Comparison of ENCODE assay signal across 32 cellular contexts in the genomic region with DNA sequence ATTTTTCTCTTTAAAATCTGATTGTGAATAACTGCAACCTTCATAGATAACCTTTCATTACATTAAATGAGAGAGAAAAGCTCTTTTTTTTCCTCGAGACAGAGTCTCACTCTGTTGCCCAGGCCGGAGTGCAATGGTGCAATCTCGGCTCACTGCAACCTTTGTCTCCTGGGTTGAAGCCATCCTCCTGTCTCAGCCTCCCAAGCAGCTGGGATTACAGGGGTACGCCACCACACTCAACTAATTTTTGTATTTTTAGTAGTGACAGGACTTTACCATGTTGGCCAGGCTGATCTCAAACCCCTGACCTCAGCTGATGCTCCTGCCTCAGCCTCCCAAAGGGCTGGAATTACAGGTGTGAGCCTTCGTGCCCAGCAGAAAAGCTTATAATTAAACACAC.
"Had no signal": no experiment of that assay in that cellular context is flagged by ENCODE, and none has a peak within 500 bp of the region (broad histone marks: within the 10 kb centered on the region; RNA-seq: fewer than 3 reads in every experiment).

No MANE protein-coding gene starts in this region.

- H3K9me3 ChIP-seq: adrenal gland, ascending aorta, body of pancreas, breast epithelium had no signal

- H3K27ac ChIP-seq: adrenal gland, ascending aorta, body of pancreas, brain microvascular endothelial cell, breast epithelium, cardiac muscle cell had no signal

- FAIRE-seq: astrocyte, bronchial epithelial cell had no signal

- DNase-seq: activated effector memory CD4-positive, alpha-beta T cell treated with anti-CD3 and anti-CD28 coated beads, Interleukin-2, amount 50 U/mL, for 16 hours; activated effector memory CD4-positive, alpha-beta T cell treated with Interleukin-2 at 50 U/mL for 16 hours; activated gamma-delta T cell; activated gamma-delta T cell treated with Interleukin-2 at 50 U/mL for 16 hours; activated naive CD4-positive, alpha-beta T cell; activated naive CD4-positive, alpha-beta T cell treated with anti-CD3 and anti-CD28 coated beads for 36 hours; activated naive CD4-positive, alpha-beta T cell treated with anti-CD3 and anti-CD28 coated beads, Interleukin-2, amount 10 ng/mL, durations not matched to agents 7 days and 5 days; activated naive CD4-positive, alpha-beta T cell treated with anti-CD3 and anti-CD28 coated beads, Interleukin-2, amount 50 U/mL, for 16 hours; activated naive CD4-positive, alpha-beta T cell treated with Interleukin-2 at 50 U/mL for 16 hours; activated naive CD8-positive, alpha-beta T cell treated with anti-CD3 and anti-CD28 coated beads for 36 hours; activated naive CD8-positive, alpha-beta T cell treated with anti-CD3 and anti-CD28 coated beads, Interleukin-2, amount 10 ng/mL, durations not matched to agents 7 days and 5 days; activated naive CD8-positive, alpha-beta T cell treated with anti-CD3 and anti-CD28 coated beads, Interleukin-2, amount 50 U/mL, for 24 hours; activated T-cell treated with anti-CD3 and anti-CD28 coated beads, Interleukin-2, amount 50 U/mL, for 1 hour; activated T-cell treated with anti-CD3 and anti-CD28 coated beads, Interleukin-2, amount 50 U/mL, for 24 hours; activated T-cell treated with anti-CD3 and anti-CD28 coated beads, Interleukin-2, amount 50 U/mL, for 4 hours; activated T-cell treated with anti-CD3 and anti-CD28 coated beads, Interleukin-2, amount 50 U/mL, for 48 hours; activated T-cell treated with anti-CD3 and anti-CD28 coated beads, Interleukin-2, amount 50 U/mL, for 72 hours; adrenal gland; amniotic stem cell; amygdala; aorta; body of pancreas; brain microvascular endothelial cell; central memory CD4-positive, alpha-beta T cell; cerebellar nuclear complex had no signal

- H3K4me1 ChIP-seq: adrenal gland, ascending aorta, body of pancreas, breast epithelium had no signal

- H3K36me3 ChIP-seq: adrenal gland, ascending aorta, brain microvascular endothelial cell, breast epithelium, cardiac muscle cell had no signal

- ATAC-seq: activated naive CD4-positive, alpha-beta T cell treated with anti-CD3 and anti-CD28 coated beads, Interleukin-2, amount 50 U/mL, for 72 hours; activated naive CD8-positive, alpha-beta T cell treated with anti-CD3 and anti-CD28 coated beads, Interleukin-2, amount 50 U/mL, for 24 hours; activated T-cell treated with anti-CD3 and anti-CD28 coated beads, Interleukin-2, amount 50 U/mL, for 4 hours; activated T-cell treated with anti-CD3 and anti-CD28 coated beads, Interleukin-2, amount 50 U/mL, for 72 hours; activated T-helper 17 cell treated with anti-CD3 and anti-CD28 coated beads, Interleukin-2, amount 50 U/mL, for 72 hours; body of pancreas had no signal

- H3K4me3 ChIP-seq: adrenal gland, ascending aorta, body of pancreas, breast epithelium, cardiac muscle cell had no signal

- H3K27me3 ChIP-seq: adrenal gland, ascending aorta, body of pancreas, brain microvascular endothelial cell, breast epithelium, cardiac muscle cell had no signal
